ENCODE assay signal across 7 cellular contexts in genomic region chr11:61769169-61769920, GRCh38. TPM values are rescaled to one million over a fixed set of nuclear protein-coding genes. Genes with fewer than 3 reads are reported as not detected.
DNase-seq lines count a peak whose midpoint lies in the region.
"Had no signal": no experiment of that assay in that cellular context is flagged by ENCODE, and none has a peak within 500 bp of the region (broad histone marks: within the 10 kb centered on the region; RNA-seq: fewer than 3 reads in every experiment).

No MANE protein-coding gene starts in this region.

- H3K4me1 ChIP-seq in adipocyte (ENCODE audit: control insufficient read depth, insufficient read depth, low read length), result no peaks in the 10 kb centered on the region
- peaks cover 55% of the 10 kb centered on the region for H3K4me1 ChIP-seq in mesodermal cell (ENCODE audit: control insufficient read depth, insufficient read depth, low read length, poor library complexity, severe bottlenecking)

- DNase-seq in EL (peak; percentile 61), adipocyte (ENCODE audit: low read depth) (peak; percentile 49), DMS 273 treated with DMSO at 0.1 percent for 48 hours (lab: John Stamatoyannopoulos, UW) (no peak), immature natural killer cell (no peak), NCI-H146 treated with DMSO at 0.1 percent for 48 hours (lab: John Stamatoyannopoulos, UW; ENCODE audit: unreplicated experiment) (no peak)
- DNase-seq: NCI-H146 had no signal

- H3K27ac Mint-ChIP-seq in immature natural killer cell, result no peak overlapping the region

- H3K36me3 ChIP-seq in adipocyte (ENCODE audit: control insufficient read depth, insufficient read depth, low read length, severe bottlenecking) (no peaks in the 10 kb centered on the region), mesodermal cell (ENCODE audit: control insufficient read depth, insufficient read depth, low read length) (peaks cover 38% of the 10 kb centered on the region)

- peaks cover 20% of the 10 kb centered on the region for H3K27me3 ChIP-seq in adipocyte (replicated peaks; ENCODE audit: control insufficient read depth, insufficient read depth, low read length)

- H3K4me3 Mint-ChIP-seq in immature natural killer cell, result no peak overlapping the region

- H3K4me3 ChIP-seq in adipocyte (ENCODE audit: low read length) (no peak overlapping the region), mesodermal cell (ENCODE audit: extremely low read depth, insufficient read depth, low read length, poor library complexity, severe bottlenecking) (no peak overlapping the region)

- WGBS in mesodermal cell (ENCODE audit: insufficient coverage in 2 of 2), 2 experiments, result 91 to 93% methylated on average over 18 to 27 of the region's 33 CpGs

- no peaks in the 10 kb centered on the region for H3K9me3 ChIP-seq in adipocyte (ENCODE audit: control insufficient read depth, low read length)
- no peaks in the 10 kb centered on the region for H3K9me3 ChIP-seq in mesodermal cell (ENCODE audit: control insufficient read depth, low read length)

- no peaks in the 10 kb centered on the region for H3K27me3 Mint-ChIP-seq in immature natural killer cell (ENCODE audit: low read depth in 3 of 3)

- peaks cover 0 to 9% of the 10 kb centered on the region in 2 donors for H3K4me1 Mint-ChIP-seq in immature natural killer cell

- peak overlapping the region; percentile 57 for H3K27ac ChIP-seq in mesodermal cell (ENCODE audit: low read depth, low read length, severe bottlenecking)

- H3K9me3 Mint-ChIP-seq in immature natural killer cell, result no peaks in the 10 kb centered on the region

- H3K36me3 Mint-ChIP-seq in immature natural killer cell, result no peaks in the 10 kb centered on the region

- no peak overlapping the region for H3K9ac ChIP-seq in adipocyte (ENCODE audit: low read length)

RNA-seq across cellular contexts. Expression of gene MYRF, which starts 16.9 kb away (rescaled TPM):
- 69.9 TPM for polyA plus RNA-seq in mesodermal cell (2013, experiment 1 of 2)
- 71.1 TPM for polyA plus RNA-seq in mesodermal cell (2013, experiment 2 of 2)
- 1 to 10 TPM in 1 of 3 donors, under 1 TPM in 1, not detected in 1; 0.43 to 2.4 TPM for polyA plus RNA-seq in immature natural killer cell

RNA-seq across cellular contexts. Expression of gene TMEM258, which starts 23.1 kb away (rescaled TPM):
- 270 TPM for polyA plus RNA-seq in mesodermal cell (2013, experiment 1 of 2)
- polyA plus RNA-seq in mesodermal cell (2013, experiment 2 of 2), result 257 TPM
- 100 to 1,000 TPM; 160 to 274 (median 225) TPM for polyA plus RNA-seq in immature natural killer cell

RNA-seq across cellular contexts. Expression of gene FEN1, which starts 23.4 kb away (rescaled TPM):
- polyA plus RNA-seq in mesodermal cell (2013, experiment 1 of 2), result 34.0 TPM
- 29.7 TPM for polyA plus RNA-seq in mesodermal cell (2013, experiment 2 of 2)
- 10 to 100 TPM; 20.3 to 31.3 (median 24.6) TPM for polyA plus RNA-seq in immature natural killer cell

RNA-seq across cellular contexts. Expression of gene FADS1, which starts 47.5 kb away (rescaled TPM):
- 174 TPM for polyA plus RNA-seq in mesodermal cell (2013, experiment 1 of 2)
- polyA plus RNA-seq in mesodermal cell (2013, experiment 2 of 2), result 172 TPM
- 10 to 100 TPM; 11.5 to 18.7 (median 17.7) TPM for polyA plus RNA-seq in immature natural killer cell

RNA-seq across cellular contexts. Expression of gene FADS2, which starts 58.8 kb away (rescaled TPM):
- 708 TPM for polyA plus RNA-seq in mesodermal cell (2013, experiment 1 of 2)
- 593 TPM for polyA plus RNA-seq in mesodermal cell (2013, experiment 2 of 2)
- polyA plus RNA-seq in immature natural killer cell, result 10 to 100 TPM; 21.9 to 28.7 (median 22.0) TPM

Comparison
In these comparisons a context has a peak if more than half of its experiments do, and no peak if none do; other contexts are left out.
1. DNase-seq: peak in EL (single experiment) and adipocyte (single experiment); none in DMS 273 treated with DMSO at 0.1 percent for 48 hours (single experiment), immature natural killer cell (0 of 3) and NCI-H146 treated with DMSO at 0.1 percent for 48 hours (single experiment).